ENCODE assay signal across 8 cellular contexts in genomic region chr2:134917219-134917957, GRCh38. TPM values are rescaled to one million over a fixed set of nuclear protein-coding genes. Genes with fewer than 3 reads are reported as not detected.
DNase-seq lines count a peak whose midpoint lies in the region; ATAC-seq and TF ChIP-seq lines count a peak whose summit lies in the region.

No MANE protein-coding gene starts in this region.

- ATAC-seq in HG02938 (IDR thresholded peaks at IDR 0.05; ENCODE audit: unreplicated experiment) (peak; percentile 2), sciatic nerve (no peak)

- peak overlapping the region; percentile 89 for H3K27ac Mint-ChIP-seq in glutamatergic neuron (ENCODE audit: unreplicated experiment)

- H3K36me3 Mint-ChIP-seq in glutamatergic neuron (ENCODE audit: unreplicated experiment) = peaks cover 12% of the 10 kb centered on the region

- DNase-seq in AG09309 (ENCODE audit: low read depth) (no peak), glutamatergic neuron (no peak), sciatic nerve (ENCODE audit: low spot score) (peak; percentile 59), NCI-H187 (lab: John Stamatoyannopoulos, UW) (no peak), NOMO-1 treated with DMSO at 0.1 percent for 48 hours (lab: John Stamatoyannopoulos, UW; ENCODE audit: unreplicated experiment) (no peak), iPS-NIHi7 (ENCODE audit: extremely low spot score) (no peak)
- DNase-seq in activated CD8-positive, alpha-beta memory T cell treated with anti-CD3 and anti-CD28 coated beads, Interleukin-2, amount 50 U/mL, for 4 hours = peak; percentile 20

- H3K4me1 Mint-ChIP-seq in glutamatergic neuron (ENCODE audit: low read depth, unreplicated experiment) = peaks cover 5% of the 10 kb centered on the region

- intact Hi-C loops in sciatic nerve (cut with DNase I) = no loop called here

- H3K4me3 Mint-ChIP-seq in glutamatergic neuron (ENCODE audit: unreplicated experiment) = peak overlapping the region; percentile 99

- H3K4me3 ChIP-seq in AG09309 (ENCODE audit: control insufficient read depth, low read depth, low read length) = peak overlapping the region; percentile 79

- peaks cover 12% of the 10 kb centered on the region for H3K27me3 Mint-ChIP-seq in glutamatergic neuron (ENCODE audit: unreplicated experiment)

- no peak for TF ChIP-seq CTCF in AG09309 (IDR thresholded peaks at IDR 0.05; ENCODE audit: control insufficient read depth, insufficient read depth, low read depth, low read length, missing control alignments)
- TF ChIP-seq CTCF in glutamatergic neuron (IDR thresholded peaks at IDR 0.05; ENCODE audit: partially characterized antibody, unreplicated experiment) = no peak

- peaks cover 21% of the 10 kb centered on the region for H3K9me3 Mint-ChIP-seq in glutamatergic neuron (ENCODE audit: unreplicated experiment)

RNA-seq across cellular contexts. Expression of gene CCNT2, which starts 1.2 kb away (rescaled TPM):
- 70.0 TPM for total RNA-seq in glutamatergic neuron (ENCODE audit: unreplicated experiment)
- 56.7 TPM for total RNA-seq in sciatic nerve

Comparison
In these comparisons a context has a peak if more than half of its experiments do, and no peak if none do; other contexts are left out.
1. DNase-seq: peak in activated CD8-positive, alpha-beta memory T cell treated with anti-CD3 and anti-CD28 coated beads, Interleukin-2, amount 50 U/mL, for 4 hours (single experiment) and sciatic nerve (single experiment); none in AG09309 (single experiment), glutamatergic neuron (single experiment), NCI-H187 (0 of 2), NOMO-1 treated with DMSO at 0.1 percent for 48 hours (single experiment) and iPS-NIHi7 (single experiment).